1 cellular context compared by ENCODE assay signal in the genomic region with DNA sequence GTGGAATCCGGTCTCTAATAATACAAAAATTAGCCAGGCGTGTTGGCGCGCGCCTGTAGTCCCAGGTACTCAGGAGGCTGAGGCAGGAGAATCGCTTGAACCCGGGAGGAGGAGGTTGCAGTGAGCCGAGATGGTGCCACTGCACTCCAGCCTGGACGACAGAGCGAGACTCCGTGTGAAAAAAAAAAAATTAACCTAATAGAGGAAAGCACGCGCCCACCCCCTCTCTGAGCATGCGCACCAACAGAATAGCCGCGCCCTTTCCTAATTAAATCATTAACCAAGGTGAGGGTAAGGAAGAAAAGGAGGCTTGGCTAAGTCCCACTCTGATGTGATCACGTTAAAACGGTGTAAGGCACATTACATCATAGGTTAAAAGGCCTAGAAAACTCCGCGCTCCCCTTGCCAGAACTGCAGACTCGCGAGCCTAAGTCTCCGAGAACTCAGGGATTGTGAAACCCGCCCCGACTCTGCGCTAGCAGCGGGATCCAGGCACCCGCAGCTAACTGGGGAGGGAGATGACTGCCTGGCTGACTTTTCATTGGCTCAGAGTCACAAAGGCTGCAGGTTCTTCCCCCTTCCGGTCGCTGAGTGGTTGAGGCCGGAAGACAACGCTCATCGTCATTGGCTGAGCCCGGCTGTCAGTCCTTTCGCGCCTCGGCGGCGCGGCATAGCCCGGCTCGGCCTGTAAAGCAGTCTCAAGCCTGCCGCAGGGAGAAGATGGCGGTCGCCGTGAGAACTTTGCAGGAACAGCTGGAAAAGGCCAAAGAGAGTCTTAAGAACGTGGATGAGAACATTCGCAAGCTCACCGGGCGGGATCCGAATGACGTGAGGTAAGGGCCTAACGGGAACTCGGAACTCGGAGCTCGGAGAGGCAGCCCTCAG.
TF ChIP-seq lines count a peak whose summit lies in the region.

TSS of gene PNN (plus strand) at position 695 of the 885 bp plus-strand sequence. CDS start at position 721, 26 bp downstream.

TF ChIP-seq in SK-N-SH, 30 proteins besides CTCF, POLR2A, EP300 and RAD21 (continued from another document):
- TF ChIP-seq, protein P1, sequence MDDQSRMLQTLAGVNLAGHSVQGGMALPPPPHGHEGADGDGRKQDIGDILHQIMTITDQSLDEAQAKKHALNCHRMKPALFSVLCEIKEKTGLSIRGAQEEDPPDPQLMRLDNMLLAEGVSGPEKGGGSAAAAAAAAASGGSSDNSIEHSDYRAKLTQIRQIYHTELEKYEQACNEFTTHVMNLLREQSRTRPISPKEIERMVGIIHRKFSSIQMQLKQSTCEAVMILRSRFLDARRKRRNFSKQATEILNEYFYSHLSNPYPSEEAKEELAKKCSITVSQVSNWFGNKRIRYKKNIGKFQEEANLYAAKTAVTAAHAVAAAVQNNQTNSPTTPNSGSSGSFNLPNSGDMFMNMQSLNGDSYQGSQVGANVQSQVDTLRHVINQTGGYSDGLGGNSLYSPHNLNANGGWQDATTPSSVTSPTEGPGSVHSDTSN (IDR thresholded peaks at IDR 0.05), result peak; percentile 97
- TF ChIP-seq RFX5 (IDR thresholded peaks at IDR 0.05; ENCODE audit: low read length) (no peak), SMC3 (IDR thresholded peaks at IDR 0.05; ENCODE audit: low read depth, low read length) (no peak), FOXJ3 (CRISPR knock-in tag; IDR thresholded peaks at IDR 0.05) (no peak)
- TF ChIP-seq, protein P2, sequence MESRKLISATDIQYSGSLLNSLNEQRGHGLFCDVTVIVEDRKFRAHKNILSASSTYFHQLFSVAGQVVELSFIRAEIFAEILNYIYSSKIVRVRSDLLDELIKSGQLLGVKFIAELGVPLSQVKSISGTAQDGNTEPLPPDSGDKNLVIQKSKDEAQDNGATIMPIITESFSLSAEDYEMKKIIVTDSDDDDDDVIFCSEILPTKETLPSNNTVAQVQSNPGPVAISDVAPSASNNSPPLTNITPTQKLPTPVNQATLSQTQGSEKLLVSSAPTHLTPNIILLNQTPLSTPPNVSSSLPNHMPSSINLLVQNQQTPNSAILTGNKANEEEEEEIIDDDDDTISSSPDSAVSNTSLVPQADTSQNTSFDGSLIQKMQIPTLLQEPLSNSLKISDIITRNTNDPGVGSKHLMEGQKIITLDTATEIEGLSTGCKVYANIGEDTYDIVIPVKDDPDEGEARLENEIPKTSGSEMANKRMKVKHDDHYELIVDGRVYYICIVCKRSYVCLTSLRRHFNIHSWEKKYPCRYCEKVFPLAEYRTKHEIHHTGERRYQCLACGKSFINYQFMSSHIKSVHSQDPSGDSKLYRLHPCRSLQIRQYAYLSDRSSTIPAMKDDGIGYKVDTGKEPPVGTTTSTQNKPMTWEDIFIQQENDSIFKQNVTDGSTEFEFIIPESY (IDR thresholded peaks at IDR 0.05; ENCODE audit: borderline replicate concordance, low read depth), result peak; percentile 93
- TF ChIP-seq, protein P3, sequence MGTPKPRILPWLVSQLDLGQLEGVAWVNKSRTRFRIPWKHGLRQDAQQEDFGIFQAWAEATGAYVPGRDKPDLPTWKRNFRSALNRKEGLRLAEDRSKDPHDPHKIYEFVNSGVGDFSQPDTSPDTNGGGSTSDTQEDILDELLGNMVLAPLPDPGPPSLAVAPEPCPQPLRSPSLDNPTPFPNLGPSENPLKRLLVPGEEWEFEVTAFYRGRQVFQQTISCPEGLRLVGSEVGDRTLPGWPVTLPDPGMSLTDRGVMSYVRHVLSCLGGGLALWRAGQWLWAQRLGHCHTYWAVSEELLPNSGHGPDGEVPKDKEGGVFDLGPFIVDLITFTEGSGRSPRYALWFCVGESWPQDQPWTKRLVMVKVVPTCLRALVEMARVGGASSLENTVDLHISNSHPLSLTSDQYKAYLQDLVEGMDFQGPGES (IDR thresholded peaks at IDR 0.05; ENCODE audit: low read depth, low read length), result peak; percentile 64
